Comparison of ENCODE assay signal across 8 cellular contexts in the genomic region with DNA sequence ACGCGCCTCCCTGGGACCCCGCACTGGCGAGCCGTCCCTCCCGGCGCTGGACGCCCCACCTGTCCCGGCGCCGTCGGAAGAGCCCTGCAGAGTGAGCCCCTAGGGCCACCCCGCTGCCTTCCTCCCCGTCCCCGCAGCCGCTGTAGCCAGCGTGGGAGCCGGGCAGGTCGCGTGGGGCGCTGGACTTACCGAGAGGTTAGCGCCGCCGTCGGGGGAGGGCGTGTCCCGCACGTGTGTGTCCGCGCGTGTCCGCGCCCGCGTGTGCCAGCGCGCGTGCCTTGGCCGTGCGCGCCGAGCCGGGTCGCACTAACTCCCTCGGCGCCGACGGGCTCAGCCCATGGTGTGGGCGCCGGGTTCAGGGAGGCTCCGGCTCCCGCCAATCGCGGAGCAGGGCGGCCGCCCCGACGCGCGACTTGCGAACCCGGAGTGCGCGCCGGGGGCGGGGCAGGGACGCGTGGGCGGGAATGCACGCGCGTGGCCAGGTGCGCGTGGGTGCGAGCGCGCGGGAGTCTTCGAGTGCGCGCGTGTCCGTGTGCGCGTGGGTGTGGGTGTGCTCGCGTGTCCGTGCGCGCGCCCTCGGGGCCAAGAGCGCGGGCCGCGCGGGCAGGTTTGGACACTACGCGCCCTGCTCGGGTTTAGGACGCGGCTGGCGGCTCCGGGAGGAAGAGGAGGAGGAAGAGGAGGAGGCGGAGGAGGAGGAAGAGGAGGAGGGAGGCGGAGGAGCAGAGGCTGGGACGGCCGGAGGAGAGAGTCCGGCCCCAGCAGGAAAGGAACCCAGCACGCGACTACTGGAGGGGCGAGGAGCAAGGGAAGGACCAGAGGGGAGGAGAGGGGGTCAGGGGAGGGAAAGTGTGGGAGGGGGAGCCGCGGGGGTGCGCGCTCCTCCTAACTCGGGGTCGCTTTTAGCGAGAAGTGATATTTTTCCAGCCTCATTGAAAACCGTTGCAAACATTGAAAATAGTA.
DNase-seq lines count a peak whose midpoint lies in the region; ATAC-seq and TF ChIP-seq lines count a peak whose summit lies in the region.

No MANE protein-coding gene starts in this region.

- H3K27ac ChIP-seq in body of pancreas = peak overlapping the region in 1 of 4 donors; percentile 3
- no peak overlapping the region for H3K27ac ChIP-seq in tibial nerve

- H3K36me3 Mint-ChIP-seq in activated CD4-positive, alpha-beta T cell treated with anti-CD3 and anti-CD28 coated beads, Interleukin-2, amount 10 ng/mL, durations not matched to agents 24 days and 14 days (ENCODE audit: low read depth) = peaks cover 2% of the 10 kb centered on the region

- peak; percentile 64 for DNase-seq in activated CD4-positive, alpha-beta T cell treated with anti-CD3 and anti-CD28 coated beads, Interleukin-2, amount 10 ng/mL, durations not matched to agents 24 days and 14 days
- DNase-seq in activated CD4-positive, alpha-beta T cell treated with anti-CD3 and anti-CD28 coated beads for 1 hour = no peak
- DNase-seq in body of pancreas (no peak), lower leg skin (ENCODE audit: low spot score in 2 of 2) (no peak), tibial nerve (ENCODE audit: low spot score in 2 of 2) (no peak), NCI-H2107 treated with DMSO at 0.1 percent for 48 hours (lab: John Stamatoyannopoulos, UW; ENCODE audit: unreplicated experiment) (no peak)

- no peaks in the 10 kb centered on the region for H3K9me3 ChIP-seq in body of pancreas
- no peaks in the 10 kb centered on the region for H3K9me3 ChIP-seq in tibial nerve

- H3K4me3 ChIP-seq in body of pancreas = no peak overlapping the region
- H3K4me3 ChIP-seq in lower leg skin (ENCODE audit: low read depth, poor library complexity, severe bottlenecking) = peak overlapping the region; percentile 42
- peak overlapping the region; percentile 29 to 55 (median 36) for H3K4me3 ChIP-seq in tibial nerve

- 2 to 7% methylated on average over 38 to 115 of the region's 121 CpGs for WGBS in body of pancreas, 2 donors
- 2 to 3% methylated on average over 50 to 87 of the region's 121 CpGs for WGBS in lower leg skin, 2 donors
- WGBS in tibial nerve, 2 donors = 2% methylated on average over 95 to 107 of the region's 121 CpGs

- H3K4me1 ChIP-seq in body of pancreas (peaks cover 19% of the 10 kb centered on the region), tibial nerve (peaks cover 0 to 23% (median 0%) of the 10 kb centered on the region in 4 donors)

- no peaks in the 10 kb centered on the region for H3K9me3 Mint-ChIP-seq in activated CD4-positive, alpha-beta T cell treated with anti-CD3 and anti-CD28 coated beads, Interleukin-2, amount 10 ng/mL, durations not matched to agents 24 days and 14 days

- TF ChIP-seq POLR2A in body of pancreas (IDR thresholded peaks at IDR 0.05) = no peak
- TF ChIP-seq POLR2A in lower leg skin (IDR thresholded peaks at IDR 0.05) = no peak
- no peak for TF ChIP-seq POLR2A in tibial nerve (IDR thresholded peaks at IDR 0.05)

- H3K27me3 Mint-ChIP-seq in activated CD4-positive, alpha-beta T cell treated with anti-CD3 and anti-CD28 coated beads, Interleukin-2, amount 10 ng/mL, durations not matched to agents 24 days and 14 days = peaks cover 68% of the 10 kb centered on the region

- no peak overlapping the region for H3K27ac Mint-ChIP-seq in activated CD4-positive, alpha-beta T cell treated with anti-CD3 and anti-CD28 coated beads, Interleukin-2, amount 10 ng/mL, durations not matched to agents 24 days and 14 days

- H3K4me3 Mint-ChIP-seq in activated CD4-positive, alpha-beta T cell treated with anti-CD3 and anti-CD28 coated beads, Interleukin-2, amount 10 ng/mL, durations not matched to agents 24 days and 14 days = peak overlapping the region; percentile 71

- H3K36me3 ChIP-seq in body of pancreas (replicated peaks in 1 of 2; ENCODE audit: insufficient read depth in 1 of 2, low read depth in 2 of 2) (no peaks in the 10 kb centered on the region), tibial nerve (no peaks in the 10 kb centered on the region)

- intact Hi-C loops in activated CD4-positive, alpha-beta T cell treated with anti-CD3 and anti-CD28 coated beads, Interleukin-2, amount 10 ng/mL, durations not matched to agents 24 days and 14 days (cut with micrococcal nuclease) = no loop called here
- intact Hi-C loops in body of pancreas (cut with DNase I) = no loop called here
- intact Hi-C loops in lower leg skin (cut with DNase I; ENCODE audit: low total_unique reads) = no loop called here

- TF ChIP-seq CTCF in body of pancreas (IDR thresholded peaks at IDR 0.05) = no peak
- TF ChIP-seq CTCF in lower leg skin (IDR thresholded peaks at IDR 0.05) = no peak
- no peak for TF ChIP-seq CTCF in tibial nerve (IDR thresholded peaks at IDR 0.05)

- ATAC-seq in body of pancreas (peak; percentile 45), GM21717 (IDR thresholded peaks at IDR 0.05; ENCODE audit: unreplicated experiment) (no peak), GM21381 (IDR thresholded peaks at IDR 0.05; ENCODE audit: unreplicated experiment) (no peak)

- H3K27me3 ChIP-seq in body of pancreas = peaks cover 0 to 35% of the 10 kb centered on the region in 2 donors
- H3K27me3 ChIP-seq in tibial nerve = peaks cover 0 to 69% of the 10 kb centered on the region in 2 donors

- peaks cover 8% of the 10 kb centered on the region for H3K4me1 Mint-ChIP-seq in activated CD4-positive, alpha-beta T cell treated with anti-CD3 and anti-CD28 coated beads, Interleukin-2, amount 10 ng/mL, durations not matched to agents 24 days and 14 days

- TF ChIP-seq EP300 in tibial nerve (IDR thresholded peaks at IDR 0.05) = no peak

Comparison
In these comparisons a context has a peak if more than half of its experiments do, and no peak if none do; other contexts are left out.
1. H3K4me3 ChIP-seq: peak in lower leg skin (single experiment) and tibial nerve (4 of 4); none in body of pancreas (0 of 2).